ENCODE assay signal across 8 cellular contexts in the genomic region with DNA sequence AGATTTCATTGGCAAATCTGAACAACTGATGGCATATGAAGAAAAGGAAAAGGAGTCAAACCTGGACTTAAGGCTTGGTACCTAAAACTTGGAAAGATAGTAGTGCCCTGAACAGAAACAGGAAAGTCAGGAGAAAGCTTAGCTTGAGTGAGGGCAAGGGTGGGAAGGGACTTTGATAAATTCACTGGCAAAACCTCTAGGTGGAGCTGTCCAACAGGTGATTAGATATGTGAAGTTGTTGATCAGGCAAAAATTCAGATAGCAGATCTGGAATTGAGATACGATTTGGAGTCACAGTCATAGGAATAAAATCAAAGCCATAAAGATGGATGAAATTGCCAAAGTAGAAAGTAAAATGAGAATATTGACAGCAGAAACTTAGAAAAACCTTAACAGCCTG. TPM values are rescaled to one million over a fixed set of nuclear protein-coding genes. Genes with fewer than 3 reads are reported as not detected.
A peak's percentile ranks its signal among the peaks of the same experiment; 100 is the strongest.
DNase-seq lines count a peak whose midpoint lies in the region; ATAC-seq and TF ChIP-seq lines count a peak whose summit lies in the region.

No MANE protein-coding gene starts in this region.

- TF ChIP-seq CTCF in WI38 (IDR thresholded peaks at IDR 0.05; ENCODE audit: low read depth, low read length) (peak; percentile 44), fibroblast of the aortic adventitia (IDR thresholded peaks at IDR 0.05; ENCODE audit: insufficient read depth, low read length) (peak; percentile 75)

- no peak overlapping the region for H3K4me3 ChIP-seq in WI38 (ENCODE audit: low read depth, low read length)
- H3K4me3 ChIP-seq in fibroblast of the aortic adventitia (ENCODE audit: low read depth, low read length) = no peak overlapping the region

- peak; percentile 36 for DNase-seq in activated T-cell treated with anti-CD3 and anti-CD28 coated beads for 4 hours
- DNase-seq in activated T-cell treated with anti-CD3 and anti-CD28 coated beads, Interleukin-2, amount 50 U/mL, for 48 hours = no peak
- peak; percentile 54 for DNase-seq in NCI-H1105 treated with DMSO at 0.1 percent for 48 hours (lab: John Stamatoyannopoulos, UW)
- DNase-seq in fibroblast of the aortic adventitia (ENCODE audit: low read depth) = peak; percentile 77
- DNase-seq in pons (ENCODE audit: low spot score) = peak; percentile 70

- ATAC-seq in GM21526 (IDR thresholded peaks at IDR 0.05; ENCODE audit: low FRiP score, unreplicated experiment) = peak; percentile 58
- no peak for ATAC-seq in HG03045 (IDR thresholded peaks at IDR 0.05; ENCODE audit: unreplicated experiment)

RNA-seq across cellular contexts. Expression of a gene that starts 16.1 kb away (rescaled TPM):
- total RNA-seq in fibroblast of the aortic adventitia (ENCODE audit: low replicate concordance) = 34.7 and 42.6 TPM in 2 replicates

RNA-seq across cellular contexts. Expression of a gene that starts 44.3 kb away (rescaled TPM):
- not detected in 2 replicates for total RNA-seq in fibroblast of the aortic adventitia (ENCODE audit: low replicate concordance)

Comparison
In these comparisons a context has a peak if more than half of its experiments do, and no peak if none do; other contexts are left out.
1. DNase-seq: peak in activated T-cell treated with anti-CD3 and anti-CD28 coated beads for 4 hours (single experiment), NCI-H1105 treated with DMSO at 0.1 percent for 48 hours (single experiment), fibroblast of the aortic adventitia (single experiment) and pons (single experiment); none in activated T-cell treated with anti-CD3 and anti-CD28 coated beads, Interleukin-2, amount 50 U/mL, for 48 hours (0 of 2).